8 cellular contexts compared by ENCODE assay signal in the genomic region with DNA sequence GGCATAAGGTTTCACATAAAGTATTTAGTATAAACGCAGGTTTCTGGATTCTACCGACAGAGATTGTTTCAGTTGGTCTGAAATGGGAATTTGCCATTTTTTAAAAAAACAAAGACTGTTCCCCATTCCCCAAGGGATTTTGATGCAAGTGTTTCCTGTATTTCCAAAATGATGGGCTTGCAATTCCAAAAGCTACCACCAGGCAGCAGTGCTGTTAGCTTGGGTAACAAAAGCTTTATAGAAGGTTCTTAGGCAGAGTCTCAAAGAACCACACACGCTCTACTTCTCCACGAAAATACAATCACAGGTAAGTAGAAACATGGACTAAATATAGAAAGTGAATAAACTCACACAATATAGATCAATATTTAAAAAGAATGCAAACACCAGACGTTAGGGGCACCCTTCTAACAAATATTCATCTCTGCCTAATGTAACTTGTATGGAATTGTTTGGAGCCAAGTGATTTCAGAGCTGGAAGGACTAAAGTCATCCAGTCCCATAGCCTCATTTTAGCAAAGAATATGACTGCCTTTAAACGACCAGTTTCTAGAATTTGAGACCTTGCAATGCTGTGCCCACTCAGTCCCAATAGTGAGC.
DNase-seq lines count a peak whose midpoint lies in the region; ATAC-seq and TF ChIP-seq lines count a peak whose summit lies in the region.

No MANE protein-coding gene starts in this region.

- WGBS in SK-N-SH (ENCODE audit: low lambda C conversion rate) = 26% methylated on average over 6 of the region's 6 CpGs

- ATAC-seq in GM21528 (IDR thresholded peaks at IDR 0.05; ENCODE audit: low FRiP score, unreplicated experiment) (no peak), sciatic nerve (no peak)

- POLR2A ChIA-PET in SK-N-SH (lab: Yijun Ruan, JAX) = interaction anchor here (0.6 kb wide), 1 partner anchor 581 kb away, joined by 4 read pairs; no protein-coding TSS in a partner anchor

- H3K4me2 ChIP-seq in KMS-11 (no peak overlapping the region), SK-N-SH (no peak overlapping the region)

- H3K36me3 ChIP-seq in KMS-11 (ENCODE audit: insufficient read depth) (no peaks in the 10 kb centered on the region), SK-N-SH (replicated peaks in 1 of 2; ENCODE audit: control insufficient read depth in 1 of 2, insufficient read depth in 2 of 2, low read length in 1 of 2) (no peaks in the 10 kb centered on the region)

- H3K4me1 ChIP-seq in KMS-11 (ENCODE audit: low read depth, poor library complexity, severe bottlenecking) (no peaks in the 10 kb centered on the region), SK-N-SH (ENCODE audit: control insufficient read depth in 1 of 2, insufficient read depth in 2 of 2, low read depth in 1 of 2, low read length in 1 of 2) (peaks cover 12 to 14% of the 10 kb centered on the region in 2 experiments; a peak in 3 of 4 replicates)

- H3K27ac ChIP-seq in KMS-11 (no peak overlapping the region), SK-N-SH (ENCODE audit: low read depth in 2 of 2, low read length in 1 of 2) (no peak overlapping the region)

- H3K4me3 ChIP-seq in KMS-11 (IDR thresholded peaks at IDR 0.05; ENCODE audit: insufficient read depth, low read depth, low read length) (no peak overlapping the region), SK-N-SH (ENCODE audit: low read depth in 2 of 2, low read length in 1 of 2) (peak overlapping the region in 1 of 2 experiments; percentile 18; a peak in 1 of 4 replicates), retinal pigment epithelial cell (ENCODE audit: low read length) (no peak overlapping the region)

- H3K9ac ChIP-seq in KMS-11 (no peak overlapping the region), SK-N-SH (no peak overlapping the region)

- no peaks in the 10 kb centered on the region for H3F3A ChIP-seq in SK-N-SH (replicated peaks; ENCODE audit: insufficient read depth)

- H3K79me2 ChIP-seq in KMS-11 (ENCODE audit: insufficient read depth, low read depth) (no peaks in the 10 kb centered on the region), SK-N-SH (ENCODE audit: insufficient read depth) (peaks cover 24% of the 10 kb centered on the region; the same call in 1 of the 2 replicates)

- TF ChIP-seq RAD21 in SK-N-SH (IDR thresholded peaks at IDR 0.05; ENCODE audit: low read length) = peak; percentile 80

- H3K27me3 ChIP-seq in KMS-11 (ENCODE audit: insufficient read depth, low read depth) (no peaks in the 10 kb centered on the region), SK-N-SH (ENCODE audit: insufficient read depth) (no peaks in the 10 kb centered on the region)

- H4K20me1 ChIP-seq in KMS-11 (ENCODE audit: insufficient read depth) = no peaks in the 10 kb centered on the region
- no peaks in the 10 kb centered on the region; the same call in 1 of the 2 replicates for H4K20me1 ChIP-seq in SK-N-SH (ENCODE audit: insufficient read depth)

- CTCF ChIA-PET in SK-N-SH (lab: Yijun Ruan, JAX) = interaction anchor here (0.7 to 11.0 kb wide), 30 partner anchors 8 to 316 kb away, joined by 3 to 76 read pairs (median 3); a partner anchor contains a TSS

- H3K9me2 ChIP-seq in SK-N-SH = no peaks in the 10 kb centered on the region

- TF ChIP-seq EP300 in SK-N-SH (IDR thresholded peaks at IDR 0.05; ENCODE audit: borderline replicate concordance in 1 of 2, low read depth in 1 of 2, low read length in 1 of 2) = no peak

- H2AFZ ChIP-seq in KMS-11 (ENCODE audit: low read depth) = no peak overlapping the region
- no peak overlapping the region for H2AFZ ChIP-seq in SK-N-SH (ENCODE audit: low read depth)

- H3K9me3 ChIP-seq in SK-N-SH = no peaks in the 10 kb centered on the region

- TF ChIP-seq CTCF in KMS-11 (conservative IDR thresholded peaks at IDR 0.05; ENCODE audit: low read depth, low read length) (peak; percentile 84), SK-N-SH (IDR thresholded peaks at IDR 0.05) (peak; percentile 81), retinal pigment epithelial cell (conservative IDR thresholded peaks at IDR 0.05; ENCODE audit: low read depth, low read length) (peak; percentile 98)

- DNase-seq in NCI-H510A treated with DMSO at 0.1 percent for 48 hours (lab: John Stamatoyannopoulos, UW) = peak; percentile 3
- no peak for DNase-seq in NCI-H510A (lab: John Stamatoyannopoulos, UW)
- peak; percentile 28 for DNase-seq in SK-N-SH
- DNase-seq in fibroblast of the conjunctiva (ENCODE audit: low read depth) = peak; percentile 56
- DNase-seq in retinal pigment epithelial cell (ENCODE audit: low read depth) = no peak
- no peak for DNase-seq in sciatic nerve (ENCODE audit: low spot score)

- intact Hi-C loops in sciatic nerve (cut with DNase I) = no loop called here

TF ChIP-seq in SK-N-SH, 30 proteins besides CTCF, POLR2A, EP300 and RAD21:
- TF ChIP-seq, protein P1, sequence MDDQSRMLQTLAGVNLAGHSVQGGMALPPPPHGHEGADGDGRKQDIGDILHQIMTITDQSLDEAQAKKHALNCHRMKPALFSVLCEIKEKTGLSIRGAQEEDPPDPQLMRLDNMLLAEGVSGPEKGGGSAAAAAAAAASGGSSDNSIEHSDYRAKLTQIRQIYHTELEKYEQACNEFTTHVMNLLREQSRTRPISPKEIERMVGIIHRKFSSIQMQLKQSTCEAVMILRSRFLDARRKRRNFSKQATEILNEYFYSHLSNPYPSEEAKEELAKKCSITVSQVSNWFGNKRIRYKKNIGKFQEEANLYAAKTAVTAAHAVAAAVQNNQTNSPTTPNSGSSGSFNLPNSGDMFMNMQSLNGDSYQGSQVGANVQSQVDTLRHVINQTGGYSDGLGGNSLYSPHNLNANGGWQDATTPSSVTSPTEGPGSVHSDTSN (IDR thresholded peaks at IDR 0.05) = no peak
- TF ChIP-seq SMC3 (IDR thresholded peaks at IDR 0.05; ENCODE audit: low read depth, low read length) (peak; percentile 81), NRF1 (IDR thresholded peaks at IDR 0.05; ENCODE audit: low read depth, low read length) (no peak)

Comparison
In these comparisons a context has a peak if more than half of its experiments do, and no peak if none do; other contexts are left out.
1. DNase-seq: peak in NCI-H510A treated with DMSO at 0.1 percent for 48 hours (single experiment), SK-N-SH (single experiment) and fibroblast of the conjunctiva (single experiment); none in NCI-H510A (single experiment), retinal pigment epithelial cell (single experiment) and sciatic nerve (single experiment).
2. Peak in every context shown above with its lines, with median percentiles within 50 percentile points of each other: CTCF ChIP-seq.